ENCODE assay signal across 21 cellular contexts in genomic region chr10:119241066-119241465, GRCh38. TPM values are rescaled to one million over a fixed set of nuclear protein-coding genes. Genes with fewer than 3 reads are reported as not detected.
A peak's percentile ranks its signal among the peaks of the same experiment; 100 is the strongest.
DNase-seq lines count a peak whose midpoint lies in the region; ATAC-seq, FAIRE-seq and TF ChIP-seq lines count a peak whose summit lies in the region.
"Had no signal": no experiment of that assay in that cellular context is flagged by ENCODE, and none has a peak within 500 bp of the region (broad histone marks: within the 10 kb centered on the region; RNA-seq: fewer than 3 reads in every experiment).

No MANE protein-coding gene starts in this region.

- TF ChIP-seq CTCF in WERI-Rb-1 (IDR thresholded peaks at IDR 0.05; ENCODE audit: low read depth, low read length) = no peak
- TF ChIP-seq CTCF in thoracic aorta (IDR thresholded peaks at IDR 0.05) = no peak

- no peaks in the 10 kb centered on the region for H3K27me3 ChIP-seq in WERI-Rb-1 (ENCODE audit: insufficient read depth, low read depth, severe bottlenecking)
- no peaks in the 10 kb centered on the region for H3K27me3 ChIP-seq in thoracic aorta (replicated peaks; ENCODE audit: insufficient read depth)
- H3K27me3 ChIP-seq in small intestine (ENCODE audit: control insufficient read depth in 2 of 2, insufficient read depth in 2 of 2, low read length in 2 of 2) = no peaks in the 10 kb centered on the region

- H3K36me3 ChIP-seq in WERI-Rb-1 = no peaks in the 10 kb centered on the region; the same call in 1 of the 2 replicates
- no peaks in the 10 kb centered on the region for H3K36me3 ChIP-seq in thoracic aorta
- H3K36me3 ChIP-seq in small intestine (ENCODE audit: control insufficient read depth in 2 of 2, insufficient read depth in 2 of 2, low read length in 2 of 2) = no peaks in the 10 kb centered on the region

- peaks cover 18 to 51% of the 10 kb centered on the region in 2 donors for H3K4me1 ChIP-seq in thoracic aorta (ENCODE audit: control insufficient read depth in 1 of 2, low read depth in 2 of 2)
- H3K4me1 ChIP-seq in small intestine (ENCODE audit: control insufficient read depth in 2 of 2, insufficient read depth in 1 of 2, low read depth in 1 of 2, low read length in 1 of 2) = peaks cover 4 to 22% of the 10 kb centered on the region in 2 donors

- peak; percentile 95 for ATAC-seq in left lobe of liver
- no peak for ATAC-seq in thoracic aorta (ENCODE audit: insufficient number of reproducible peaks, low FRiP score, low read depth)
- ATAC-seq in HG03432 (IDR thresholded peaks at IDR 0.05; ENCODE audit: unreplicated experiment) = no peak

- WGBS in small intestine, 3 donors = 86 to 93% (median 90%) methylated on average over 12 of the region's 12 CpGs

- no peak for FAIRE-seq in small intestine (lab: Jason Lieb, UNC)

- H3K27ac ChIP-seq in WERI-Rb-1 (no peak overlapping the region), thoracic aorta (peak overlapping the region; percentile 10 to 54), small intestine (ENCODE audit: low read depth in 1 of 2, low read length in 1 of 2) (peak overlapping the region in 1 of 2 donors; percentile 26)
- H3K27ac ChIP-seq: HL-60 had no signal

- DNase-seq in NCI-H82 (lab: John Stamatoyannopoulos, UW) = peak; percentile 57
- no peak for DNase-seq in NCI-H82 treated with DMSO at 0.1 percent for 48 hours (lab: John Stamatoyannopoulos, UW; ENCODE audit: unreplicated experiment)
- DNase-seq in WERI-Rb-1 = peak; percentile 40
- peak; percentile 82 for DNase-seq in left lobe of liver (ENCODE audit: low spot score)
- no peak for DNase-seq in thoracic aorta (ENCODE audit: low spot score)
- DNase-seq in inferior parietal cortex (ENCODE audit: extremely low spot score) = no peak
- DNase-seq in small intestine = no peak
- DNase-seq: 8988T; CD4-positive, CD25-positive, alpha-beta regulatory T cell; COR-L47; DMS153; GDM1; H9; Karpas-422; NCI-H1436; NCI-H2029; NCI-H526 treated with DMSO at 0.1 percent for 48 hours; OCI-M1; SIG-M5 had no signal

- H3K4me3 ChIP-seq in WERI-Rb-1 (ENCODE audit: low read depth, low read length) (no peak overlapping the region), thoracic aorta (no peak overlapping the region), small intestine (ENCODE audit: low read depth in 1 of 2, low read length in 2 of 2) (no peak overlapping the region)

- H3K9me3 ChIP-seq in WERI-Rb-1 (ENCODE audit: severe bottlenecking) (no peaks in the 10 kb centered on the region), thoracic aorta (no peaks in the 10 kb centered on the region), small intestine (ENCODE audit: control insufficient read depth, low read depth) (no peaks in the 10 kb centered on the region)

RNA-seq across cellular contexts. Expression of gene GRK5, which starts 33.7 kb away (rescaled TPM):
- total RNA-seq in left lobe of liver = 8.4 TPM
- total RNA-seq in thoracic aorta = 10 to 100 TPM; 85.3 to 90.2 TPM
- 10 to 100 TPM; 24.4 to 50.5 (median 27.7) TPM for polyA plus RNA-seq in small intestine

Comparison
In these comparisons a context has a peak if more than half of its experiments do, and no peak if none do; other contexts are left out.
1. DNase-seq: peak in NCI-H82 (single experiment), WERI-Rb-1 (single experiment) and left lobe of liver (single experiment); none in NCI-H82 treated with DMSO at 0.1 percent for 48 hours (single experiment), thoracic aorta (single experiment), inferior parietal cortex (single experiment) and small intestine (single experiment).